26 cellular contexts compared by ENCODE assay signal in the genomic region with DNA sequence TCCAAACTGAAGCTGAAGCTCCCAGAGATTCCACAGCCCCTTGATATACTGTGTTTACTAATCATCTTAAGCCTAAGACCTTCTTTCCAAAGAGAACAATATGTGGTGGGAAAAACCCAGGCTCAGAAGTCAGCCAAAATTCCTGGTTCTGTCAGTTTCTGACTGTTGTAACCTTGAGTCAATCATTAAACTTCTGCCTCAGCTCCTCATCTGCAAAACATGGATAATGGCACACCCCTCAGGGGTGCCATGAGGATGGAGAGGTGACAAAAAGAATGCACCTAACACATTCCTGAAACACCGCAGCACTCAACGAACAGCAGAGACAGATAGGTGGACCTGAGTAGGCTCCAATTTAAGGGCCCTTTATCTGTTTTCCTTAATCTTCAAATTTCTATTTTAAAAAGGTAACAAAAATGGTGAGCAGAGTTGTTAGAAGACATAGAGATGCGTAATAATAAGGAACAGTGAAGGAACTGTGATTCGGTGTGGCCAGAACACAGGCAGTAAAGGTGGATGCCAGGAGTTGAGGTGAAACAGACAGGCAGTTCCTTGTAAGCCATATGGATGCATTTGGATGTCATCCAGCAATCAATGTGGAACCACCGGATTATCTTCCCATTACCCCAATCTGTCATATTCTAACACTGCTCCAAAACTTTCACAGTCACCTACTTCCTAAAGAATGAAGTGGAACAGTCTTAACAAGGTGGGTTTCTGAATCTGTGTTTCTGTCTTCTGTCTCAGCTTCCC. TPM values are rescaled to one million over a fixed set of nuclear protein-coding genes. Genes with fewer than 3 reads are reported as not detected.
DNase-seq lines count a peak whose midpoint lies in the region; ATAC-seq and TF ChIP-seq lines count a peak whose summit lies in the region.
"Had no signal": no experiment of that assay in that cellular context is flagged by ENCODE, and none has a peak within 500 bp of the region (broad histone marks: within the 10 kb centered on the region; RNA-seq: fewer than 3 reads in every experiment).

No MANE protein-coding gene starts in this region.

- H3K27me3 Mint-ChIP-seq in CD4-positive, alpha-beta T cell = no peaks in the 10 kb centered on the region
- H3K27me3 Mint-ChIP-seq in T-helper 17 cell = no peaks in the 10 kb centered on the region
- H3K27me3 Mint-ChIP-seq: activated CD4-positive, alpha-beta memory T cell treated with anti-CD3 and anti-CD28 coated beads, Interleukin-2, amount 10 ng/mL, durations not matched to agents 7 days and 5 days had no signal

- H3K4me3 ChIP-seq in GM23248 (no peak overlapping the region), upper lobe of right lung (no peak overlapping the region)
- H3K4me3 ChIP-seq: colonic mucosa, GM23338, PC-9, transverse colon had no signal

- no peak for DNase-seq in CD4-positive, alpha-beta T cell
- DNase-seq in NCI-H1694 (lab: John Stamatoyannopoulos, UW) (peak; percentile 46), T-helper 17 cell (no peak), kidney tubule cell (ENCODE audit: low spot score) (peak; percentile 77), GM23248 (no peak), EL (no peak), upper lobe of right lung (no peak), NCI-H526 treated with DMSO at 0.1 percent for 48 hours (lab: John Stamatoyannopoulos, UW) (no peak)
- DNase-seq: activated CD4-positive, alpha-beta memory T cell treated with anti-CD3 and anti-CD28 coated beads, Interleukin-2, amount 10 ng/mL, durations not matched to agents 7 days and 5 days; BE2C; colonic mucosa; DMS79; effector CD8-positive, alpha-beta T cell; GF-D8; glutamatergic neuron; NCI-H510A; PC-9; Right ventricle myocardium superior; stimulated activated CD4-positive, alpha-beta T cell treated with anti-CD3 and anti-CD28 coated beads, Interleukin-15, amount 100 ng/mL, for 24 hours; stimulated activated CD4-positive, alpha-beta T cell treated with anti-CD3 and anti-CD28 coated beads, Interleukin-4, amount 100 ng/mL, for 4 hours; transverse colon had no signal

- WGBS in GM23248 (ENCODE audit: low coverage in 1 of 2, low lambda C conversion rate in 2 of 2, missing lambda C conversion rate in 2 of 2), 2 experiments = 71 to 75% methylated on average over 5 of the region's 5 CpGs

- no peak overlapping the region for H3K4me2 ChIP-seq in GM23248 (ENCODE audit: unreplicated experiment)
- H3K4me2 ChIP-seq: GM23338, PC-9 had no signal

- H3K9ac ChIP-seq in GM23248 = no peak overlapping the region

- no peak overlapping the region for H3K27ac ChIP-seq in CD4-positive, alpha-beta T cell (ENCODE audit: low read depth, low read length)
- H3K27ac ChIP-seq in GM23248 = no peak overlapping the region
- H3K27ac ChIP-seq in upper lobe of right lung = no peak overlapping the region
- H3K27ac ChIP-seq: colonic mucosa, neutrophil, PC-9, transverse colon had no signal

- POLR2A ChIA-PET in CD4-positive, alpha-beta T cell (lab: Charles Lee) = interaction anchor here (0.9 to 2.5 kb wide), 3 partner anchors 12 to 53 kb away, joined by 4 to 9 read pairs (median 5); no protein-coding TSS in a partner anchor

- CTCF ChIA-PET in CD4-positive, alpha-beta T cell (lab: Charles Lee) = interaction anchor here (1.0 to 3.2 kb wide), 7 partner anchors 10 to 193 kb away, joined by 3 to 13 read pairs (median 4); no protein-coding TSS in a partner anchor

- H2AFZ ChIP-seq in GM23248 = no peak overlapping the region
- H2AFZ ChIP-seq: GM23338, PC-9 had no signal

- no peaks in the 10 kb centered on the region for H3F3A ChIP-seq in GM23248 (ENCODE audit: insufficient read depth)

- intact Hi-C loops in CD4-positive, alpha-beta T cell (cut with DNase I, micrococcal nuclease) = loop anchor here (1.0 to 10.0 kb wide), 7 partner anchors 37 to 194 kb away; no protein-coding TSS in a partner anchor
- intact Hi-C loops in upper lobe of right lung (cut with DNase I) = no loop called here

- H4K20me1 ChIP-seq in GM23248 (ENCODE audit: insufficient read depth) = no peaks in the 10 kb centered on the region

- TF ChIP-seq CTCF in CD4-positive, alpha-beta T cell (IDR thresholded peaks at IDR 0.05) = no peak
- no peak for TF ChIP-seq CTCF in upper lobe of right lung (IDR thresholded peaks at IDR 0.05)

- ATAC-seq in CD4-positive, alpha-beta T cell (ENCODE audit: poor library complexity) = no peak
- ATAC-seq in T-helper 17 cell (no peak), upper lobe of right lung (no peak)
- ATAC-seq: stimulated activated effector memory CD8-positive, alpha-beta T cell treated with anti-CD3 and anti-CD28 coated beads, Interleukin-12 subunit alpha, Interleukin-12 subunit beta, amount 100 ng/mL, for 72 hours had no signal

- no peaks in the 10 kb centered on the region for H3K9me3 Mint-ChIP-seq in CD4-positive, alpha-beta T cell
- H3K9me3 Mint-ChIP-seq: activated CD4-positive, alpha-beta memory T cell treated with anti-CD3 and anti-CD28 coated beads, Interleukin-2, amount 10 ng/mL, durations not matched to agents 7 days and 5 days; GM23338; stimulated activated effector memory CD8-positive, alpha-beta T cell treated with anti-CD3 and anti-CD28 coated beads, Interleukin-12 subunit alpha, Interleukin-12 subunit beta, amount 100 ng/mL, for 72 hours had no signal

- peak overlapping the region; percentile 18 for H3K27ac Mint-ChIP-seq in CD4-positive, alpha-beta T cell
- H3K27ac Mint-ChIP-seq in T-helper 17 cell = peak overlapping the region; percentile 37
- H3K27ac Mint-ChIP-seq: activated CD4-positive, alpha-beta memory T cell treated with anti-CD3 and anti-CD28 coated beads, Interleukin-2, amount 10 ng/mL, durations not matched to agents 7 days and 5 days; activated naive CD4-positive, alpha-beta T cell treated with anti-CD3 and anti-CD28 coated beads, Interleukin-2, amount 50 U/mL, for 72 hours; GM23338; mesothelial cell of epicardium; stimulated activated effector memory CD8-positive, alpha-beta T cell treated with anti-CD3 and anti-CD28 coated beads, Interleukin-12 subunit alpha, Interleukin-12 subunit beta, amount 100 ng/mL, for 72 hours had no signal

- H3K4me1 ChIP-seq in GM23248 (ENCODE audit: insufficient read depth) = no peaks in the 10 kb centered on the region
- peaks cover 12% of the 10 kb centered on the region for H3K4me1 ChIP-seq in upper lobe of right lung
- H3K4me1 ChIP-seq: BE2C, colonic mucosa, transverse colon had no signal

- peaks cover 23% of the 10 kb centered on the region for H3K36me3 Mint-ChIP-seq in CD4-positive, alpha-beta T cell (ENCODE audit: low read depth)
- peaks cover 2% of the 10 kb centered on the region for H3K36me3 Mint-ChIP-seq in T-helper 17 cell (ENCODE audit: low read depth)
- H3K36me3 Mint-ChIP-seq: mesothelial cell of epicardium; stimulated activated effector memory CD8-positive, alpha-beta T cell treated with anti-CD3 and anti-CD28 coated beads, Interleukin-12 subunit alpha, Interleukin-12 subunit beta, amount 100 ng/mL, for 72 hours had no signal

- in situ Hi-C loops in GM23248 (cut with MboI) = no loop called here

- H3K4me1 Mint-ChIP-seq in CD4-positive, alpha-beta T cell (ENCODE audit: low read depth) = peaks cover 50% of the 10 kb centered on the region
- H3K4me1 Mint-ChIP-seq in T-helper 17 cell = peaks cover 23% of the 10 kb centered on the region
- H3K4me1 Mint-ChIP-seq: GM23338; mesothelial cell of epicardium; stimulated activated effector memory CD8-positive, alpha-beta T cell treated with anti-CD3 and anti-CD28 coated beads, Interleukin-12 subunit alpha, Interleukin-12 subunit beta, amount 100 ng/mL, for 72 hours had no signal

- H3K27me3 ChIP-seq in CD4-positive, alpha-beta T cell (ENCODE audit: control insufficient read depth, insufficient read depth, low read length) = no peaks in the 10 kb centered on the region
- no peaks in the 10 kb centered on the region for H3K27me3 ChIP-seq in GM23248 (replicated peaks; ENCODE audit: insufficient read depth)
- no peaks in the 10 kb centered on the region for H3K27me3 ChIP-seq in upper lobe of right lung
- H3K27me3 ChIP-seq: BE2C, colonic mucosa, transverse colon had no signal

- H3K4me3 Mint-ChIP-seq in CD4-positive, alpha-beta T cell = no peak overlapping the region
- H3K4me3 Mint-ChIP-seq in T-helper 17 cell = no peak overlapping the region
- H3K4me3 Mint-ChIP-seq: activated CD4-positive, alpha-beta memory T cell treated with anti-CD3 and anti-CD28 coated beads, Interleukin-2, amount 10 ng/mL, durations not matched to agents 7 days and 5 days; GM23338; mesothelial cell of epicardium; stimulated activated effector memory CD8-positive, alpha-beta T cell treated with anti-CD3 and anti-CD28 coated beads, Interleukin-12 subunit alpha, Interleukin-12 subunit beta, amount 100 ng/mL, for 72 hours had no signal

- H3K9me2 ChIP-seq in GM23248 (ENCODE audit: insufficient read depth) = no peaks in the 10 kb centered on the region

- no peaks in the 10 kb centered on the region for H3K79me2 ChIP-seq in GM23248 (ENCODE audit: insufficient read depth)

- H3K36me3 ChIP-seq in GM23248 (ENCODE audit: low read depth) (no peaks in the 10 kb centered on the region), upper lobe of right lung (no peaks in the 10 kb centered on the region)
- H3K36me3 ChIP-seq: BE2C, colonic mucosa, neutrophil, transverse colon had no signal

- no peaks in the 10 kb centered on the region for H3K9me3 ChIP-seq in CD4-positive, alpha-beta T cell (ENCODE audit: control insufficient read depth, low read length)
- H3K9me3 ChIP-seq in T-helper 17 cell (ENCODE audit: control insufficient read depth, low read length, poor library complexity, severe bottlenecking) (no peaks in the 10 kb centered on the region), GM23248 (ENCODE audit: low read depth) (no peaks in the 10 kb centered on the region), upper lobe of right lung (no peaks in the 10 kb centered on the region)
- H3K9me3 ChIP-seq: BE2C, colonic mucosa, neutrophil had no signal

RNA-seq across cellular contexts. Expression of a gene that starts 56.6 kb away (rescaled TPM):
- 10 to 100 TPM; 76.3 to 79.3 TPM for total RNA-seq in CD4-positive, alpha-beta T cell
- total RNA-seq in T-helper 17 cell = 100 to 1,000 TPM in 1 of 2 donors, 10 to 100 TPM in 1; 95.2 to 119 TPM
- total RNA-seq in GM23248 (2014; rRNA removed; shearing (Covaris generic)) = 10.7 and 21.2 TPM in 2 replicates
- 3.2 and 4.2 TPM in 2 replicates for polyA plus RNA-seq in GM23248 (2016; fragmentation: Nextera tagmentation; extraction: Ambion mirVana)
- total RNA-seq in upper lobe of right lung = 170 TPM

Comparison
In these comparisons a context has a peak if more than half of its experiments do, and no peak if none do; other contexts are left out.
1. DNase-seq: peak in NCI-H1694 (single experiment) and kidney tubule cell (single experiment); none in CD4-positive, alpha-beta T cell (0 of 10), T-helper 17 cell (0 of 3), GM23248 (single experiment), EL (single experiment), upper lobe of right lung (single experiment) and NCI-H526 treated with DMSO at 0.1 percent for 48 hours (single experiment).